Comparison of ENCODE assay signal across 17 cellular contexts in genomic region chr1:161047436-161048420, GRCh38. TPM values are rescaled to one million over a fixed set of nuclear protein-coding genes. Genes with fewer than 3 reads are reported as not detected.
A peak's percentile ranks its signal among the peaks of the same experiment; 100 is the strongest.
DNase-seq lines count a peak whose midpoint lies in the region; ATAC-seq and TF ChIP-seq lines count a peak whose summit lies in the region.
"Had no signal": no experiment of that assay in that cellular context is flagged by ENCODE, and none has a peak within 500 bp of the region (broad histone marks: within the 10 kb centered on the region; RNA-seq: fewer than 3 reads in every experiment).

No MANE protein-coding gene starts in this region.

- TF ChIP-seq CTCF in Calu3 (IDR thresholded peaks at IDR 0.05; ENCODE audit: unreplicated experiment), result no peak
- TF ChIP-seq CTCF in neural crest cell (conservative IDR thresholded peaks at IDR 0.05), result no peak
- TF ChIP-seq CTCF in BE2C (IDR thresholded peaks at IDR 0.05; ENCODE audit: low read depth, low read length), result no peak

- intact Hi-C loops in Calu3 (cut with micrococcal nuclease; ENCODE audit: unreplicated experiment), result loop anchor here (5.0 kb wide), 1 partner anchor 35 kb away; no protein-coding TSS in a partner anchor

- no peak overlapping the region for H3K4me3 ChIP-seq in BE2C (ENCODE audit: low read depth, low read length)
- H3K4me3 ChIP-seq: prostate gland had no signal

- H3K27me3 Mint-ChIP-seq in Calu3 (ENCODE audit: unreplicated experiment), result no peaks in the 10 kb centered on the region
- H3K27me3 Mint-ChIP-seq in IgD-negative memory B cell, result no peaks in the 10 kb centered on the region
- no peaks in the 10 kb centered on the region for H3K27me3 Mint-ChIP-seq in activated naive CD8-positive, alpha-beta T cell treated with anti-CD3 and anti-CD28 coated beads, Interleukin-2, amount 50 U/mL, for 24 hours
- peaks cover 18% of the 10 kb centered on the region for H3K27me3 Mint-ChIP-seq in neural crest cell (ENCODE audit: low read depth)

- H3K4me1 Mint-ChIP-seq in Calu3 (ENCODE audit: low read depth, unreplicated experiment) (no peaks in the 10 kb centered on the region), IgD-negative memory B cell (peaks cover 21 to 38% (median 35%) of the 10 kb centered on the region in 3 donors), neural crest cell (peaks cover 26% of the 10 kb centered on the region)
- H3K4me1 Mint-ChIP-seq in activated naive CD8-positive, alpha-beta T cell treated with anti-CD3 and anti-CD28 coated beads, Interleukin-2, amount 50 U/mL, for 24 hours, result peaks cover 42% of the 10 kb centered on the region

- no peak for ATAC-seq in activated naive CD8-positive, alpha-beta T cell treated with anti-CD3 and anti-CD28 coated beads, Interleukin-2, amount 50 U/mL, for 24 hours

- CTCF ChIA-PET in Calu3 (lab: Charles Lee), result interaction anchor here (1.0 kb wide), 1 partner anchor 9 kb away, joined by 3 read pairs; the partner anchor contains the start of gene TSTD1

- no peak for DNase-seq in Calu3
- DNase-seq in activated naive CD8-positive, alpha-beta T cell treated with anti-CD3 and anti-CD28 coated beads, Interleukin-2, amount 50 U/mL, for 24 hours, result no peak
- no peak for DNase-seq in neural crest cell (ENCODE audit: low read depth, low spot score)
- no peak for DNase-seq in stimulated activated CD4-positive, alpha-beta T cell treated with anti-CD3 and anti-CD28 coated beads, Interleukin-2, amount 100 ng/mL, for 24 hours
- DNase-seq in BE2C, result no peak
- DNase-seq in activated gamma-delta T cell (lab: John Stamatoyannopoulos, UW), result no peak
- DNase-seq in NCI-H1694 treated with DMSO at 0.1 percent for 48 hours (lab: John Stamatoyannopoulos, UW), result no peak
- DNase-seq: activated CD4-positive, alpha-beta T cell treated with anti-CD3 and anti-CD28 coated beads, Interleukin-2, amount 50 U/mL, for 48 hours; anterior cingulate cortex; HCEC 1CT; NCI-H1436; NCI-H774; SK-N-SH; stimulated activated CD4-positive, alpha-beta T cell treated with anti-CD3 and anti-CD28 coated beads, Interleukin-4, amount 100 ng/mL, for 1 hour had no signal

- no TSS peak for BruUV-seq in Calu3 (replicated peaks; lab: Mats Ljungman, UMichigan)

- H3K4me1 ChIP-seq in BE2C, result no peaks in the 10 kb centered on the region

- H3K36me3 ChIP-seq in BE2C, result peaks cover 4% of the 10 kb centered on the region
- H3K36me3 ChIP-seq: prostate gland had no signal

- peaks cover 54% of the 10 kb centered on the region for H3K36me3 Mint-ChIP-seq in Calu3 (ENCODE audit: insufficient read depth, unreplicated experiment)
- H3K36me3 Mint-ChIP-seq in IgD-negative memory B cell, result peaks cover 17% of the 10 kb centered on the region
- H3K36me3 Mint-ChIP-seq in activated naive CD8-positive, alpha-beta T cell treated with anti-CD3 and anti-CD28 coated beads, Interleukin-2, amount 50 U/mL, for 24 hours (ENCODE audit: low read depth), result peaks cover 70% of the 10 kb centered on the region
- H3K36me3 Mint-ChIP-seq in neural crest cell (ENCODE audit: low read depth), result peaks cover 31% of the 10 kb centered on the region

- H3K9me3 Mint-ChIP-seq in Calu3 (ENCODE audit: low read depth, unreplicated experiment) (peaks cover 7% of the 10 kb centered on the region), IgD-negative memory B cell (no peaks in the 10 kb centered on the region), neural crest cell (peaks cover 19% of the 10 kb centered on the region)
- H3K9me3 Mint-ChIP-seq in activated naive CD8-positive, alpha-beta T cell treated with anti-CD3 and anti-CD28 coated beads, Interleukin-2, amount 50 U/mL, for 24 hours, result peaks cover 4% of the 10 kb centered on the region

- H3K4me3 Mint-ChIP-seq in Calu3 (ENCODE audit: low read depth, unreplicated experiment) (no peak overlapping the region), IgD-negative memory B cell (peak overlapping the region in 3 of 4 donors; percentile 92 to 100 (median 98)), neural crest cell (peak overlapping the region; percentile 94)
- no peak overlapping the region for H3K4me3 Mint-ChIP-seq in activated naive CD8-positive, alpha-beta T cell treated with anti-CD3 and anti-CD28 coated beads, Interleukin-2, amount 50 U/mL, for 24 hours

- H3K27me3 ChIP-seq in BE2C, result no peaks in the 10 kb centered on the region

- peak overlapping the region; percentile 68 for H3K27ac Mint-ChIP-seq in Calu3 (ENCODE audit: unreplicated experiment)
- H3K27ac Mint-ChIP-seq in IgD-negative memory B cell, result peak overlapping the region; percentile 94 to 100 (median 97)
- H3K27ac Mint-ChIP-seq in activated naive CD8-positive, alpha-beta T cell treated with anti-CD3 and anti-CD28 coated beads, Interleukin-2, amount 50 U/mL, for 24 hours, result peak overlapping the region; percentile 98
- H3K27ac Mint-ChIP-seq in neural crest cell (ENCODE audit: unreplicated experiment), result no peak overlapping the region

- H3K9me3 ChIP-seq in BE2C, result no peaks in the 10 kb centered on the region; the same call in 1 of the 2 replicates
- H3K9me3 ChIP-seq: prostate gland, SK-N-SH had no signal

RNA-seq across cellular contexts. Expression of gene USF1, which starts 2.0 kb away (rescaled TPM):
- 72.1 and 75.4 TPM in 2 replicates for total RNA-seq in Calu3 (2022)
- 13.5 TPM for polyA plus RNA-seq in IgD-negative memory B cell
- total RNA-seq in neural crest cell, result 87.7 and 89.5 TPM in 2 replicates
- 83.8 TPM for polyA plus RNA-seq in BE2C (2012; ENCODE audit: insufficient read depth, insufficient read length, low read depth)

RNA-seq across cellular contexts. Expression of gene TSTD1, which starts 9.0 kb away (rescaled TPM):
- 67.6 and 74.1 TPM in 2 replicates for total RNA-seq in Calu3 (2022)
- 349 TPM for polyA plus RNA-seq in IgD-negative memory B cell
- total RNA-seq in neural crest cell, result 6.7 and 7.2 TPM in 2 replicates
- not detected for polyA plus RNA-seq in BE2C (2012; ENCODE audit: insufficient read depth, insufficient read length, low read depth)

RNA-seq across cellular contexts. Expression of gene ARHGAP30, which starts 22.0 kb away (rescaled TPM):
- total RNA-seq in Calu3 (2022), result 1.7 and 2.9 TPM in 2 replicates
- 138 TPM for polyA plus RNA-seq in IgD-negative memory B cell
- not detected in 2 replicates for total RNA-seq in neural crest cell
- polyA plus RNA-seq in BE2C (2012; ENCODE audit: insufficient read depth, insufficient read length, low read depth), result 0.56 TPM
- total RNA-seq: glomerular endothelial cell had no signal
- polyA plus RNA-seq: SK-N-SH had no signal

RNA-seq across cellular contexts. Expression of gene F11R, which starts 26.8 kb away (rescaled TPM):
- total RNA-seq in Calu3 (2022) (157 and 173 TPM in 2 replicates), neural crest cell (3.5 and 6.4 TPM in 2 replicates)
- polyA plus RNA-seq in IgD-negative memory B cell, result 4.8 TPM
- polyA plus RNA-seq in BE2C (2012; ENCODE audit: insufficient read depth, insufficient read length, low read depth), result 0.54 TPM

RNA-seq across cellular contexts. Expression of gene NECTIN4, which starts 41.6 kb away (rescaled TPM):
- total RNA-seq in Calu3 (2022), result 24.9 and 42.4 TPM in 2 replicates
- polyA plus RNA-seq in IgD-negative memory B cell, result not detected
- not detected in 2 replicates for total RNA-seq in neural crest cell
- 0.68 TPM for polyA plus RNA-seq in BE2C (2012; ENCODE audit: insufficient read depth, insufficient read length, low read depth)

Comparison
In these comparisons a context has a peak if more than half of its experiments do, and no peak if none do; other contexts are left out.
1. H3K4me3 Mint-ChIP-seq: peak in IgD-negative memory B cell (3 of 4) and neural crest cell (single experiment); none in Calu3 (single experiment) and activated naive CD8-positive, alpha-beta T cell treated with anti-CD3 and anti-CD28 coated beads, Interleukin-2, amount 50 U/mL, for 24 hours (single experiment).